18 cellular contexts compared by ENCODE assay signal in genomic region chrX:15985937-15986336, GRCh38.
A peak's percentile ranks its signal among the peaks of the same experiment; 100 is the strongest.
DNase-seq lines count a peak whose midpoint lies in the region; ATAC-seq, FAIRE-seq and TF ChIP-seq lines count a peak whose summit lies in the region.
"Had no signal": no experiment of that assay in that cellular context is flagged by ENCODE, and none has a peak within 500 bp of the region (broad histone marks: within the 10 kb centered on the region; RNA-seq: fewer than 3 reads in every experiment).

No MANE protein-coding gene starts in this region.

- TF ChIP-seq CTCF in bronchial epithelial cell (IDR thresholded peaks at IDR 0.05; ENCODE audit: insufficient read depth, low read length, severe bottlenecking) = no peak

- ATAC-seq in activated CD8-positive, alpha-beta memory T cell treated with anti-CD3 and anti-CD28 coated beads, Interleukin-2, amount 10 ng/mL, durations not matched to agents 7 days and 5 days = no peak
- ATAC-seq: body of pancreas, left ventricle myocardium superior had no signal

- H3K27ac Mint-ChIP-seq in activated CD8-positive, alpha-beta memory T cell treated with anti-CD3 and anti-CD28 coated beads, Interleukin-2, amount 10 ng/mL, durations not matched to agents 7 days and 5 days = no peak overlapping the region
- H3K27ac Mint-ChIP-seq: nephron had no signal

- H3K36me3 Mint-ChIP-seq in activated CD8-positive, alpha-beta memory T cell treated with anti-CD3 and anti-CD28 coated beads, Interleukin-2, amount 10 ng/mL, durations not matched to agents 7 days and 5 days = peaks cover 2% of the 10 kb centered on the region

- H3K4me3 ChIP-seq in bronchial epithelial cell (ENCODE audit: low read depth, low read length) = no peak overlapping the region
- H3K4me3 ChIP-seq: body of pancreas had no signal

- FAIRE-seq in bronchial epithelial cell (lab: Jason Lieb, UNC) = peak; percentile 50

- peak; percentile 4 for DNase-seq in activated CD8-positive, alpha-beta memory T cell treated with anti-CD3 and anti-CD28 coated beads, Interleukin-2, amount 50 U/mL, for 24 hours (ENCODE audit: extremely low read depth)
- DNase-seq in activated CD8-positive, alpha-beta memory T cell treated with anti-CD3 and anti-CD28 coated beads, Interleukin-2, amount 10 ng/mL, durations not matched to agents 7 days and 5 days = no peak
- peak; percentile 65 for DNase-seq in RPMI7951 (ENCODE audit: low read depth)
- DNase-seq in bronchial epithelial cell (ENCODE audit: low read depth) = peak; percentile 22
- peak; percentile 32 for DNase-seq in stimulated activated CD8-positive, alpha-beta memory T cell treated with anti-CD3 and anti-CD28 coated beads, Interleukin-4, amount 100 ng/mL, for 48 hours
- DNase-seq in NCI-H187 (lab: John Stamatoyannopoulos, UW) = no peak
- no peak for DNase-seq in D341Med (ENCODE audit: low spot score)
- no peak for DNase-seq in HuH-7.5 (ENCODE audit: low spot score)
- DNase-seq: body of pancreas, Calu3, HCEC 1CT, Karpas-422, left ventricle myocardium superior, NCI-H2029, NCI-H69, substantia nigra, T-helper 9 cell had no signal

- H3K36me3 ChIP-seq in bronchial epithelial cell (ENCODE audit: control insufficient read depth, insufficient read depth, low read length) = no peaks in the 10 kb centered on the region

- H3K27me3 Mint-ChIP-seq in activated CD8-positive, alpha-beta memory T cell treated with anti-CD3 and anti-CD28 coated beads, Interleukin-2, amount 10 ng/mL, durations not matched to agents 7 days and 5 days = peaks cover 5% of the 10 kb centered on the region

- peaks cover 4% of the 10 kb centered on the region for H3K4me1 Mint-ChIP-seq in activated CD8-positive, alpha-beta memory T cell treated with anti-CD3 and anti-CD28 coated beads, Interleukin-2, amount 10 ng/mL, durations not matched to agents 7 days and 5 days

- no peak overlapping the region for H3K4me3 Mint-ChIP-seq in activated CD8-positive, alpha-beta memory T cell treated with anti-CD3 and anti-CD28 coated beads, Interleukin-2, amount 10 ng/mL, durations not matched to agents 7 days and 5 days
- H3K4me3 Mint-ChIP-seq: nephron had no signal

- no peaks in the 10 kb centered on the region for H3K27me3 ChIP-seq in bronchial epithelial cell (ENCODE audit: control insufficient read depth, insufficient read depth, low read length)
- H3K27me3 ChIP-seq: body of pancreas had no signal

- CTCF ChIA-PET in activated CD8-positive, alpha-beta memory T cell treated with anti-CD3 and anti-CD28 coated beads, Interleukin-2, amount 10 ng/mL, durations not matched to agents 7 days and 5 days (lab: Charles Lee) = no interaction called here

- peaks cover 2% of the 10 kb centered on the region for H3K9me3 Mint-ChIP-seq in activated CD8-positive, alpha-beta memory T cell treated with anti-CD3 and anti-CD28 coated beads, Interleukin-2, amount 10 ng/mL, durations not matched to agents 7 days and 5 days (ENCODE audit: low read depth)
- H3K9me3 Mint-ChIP-seq: nephron had no signal

Comparison
In these comparisons a context has a peak if more than half of its experiments do, and no peak if none do; other contexts are left out.
1. DNase-seq: peak in activated CD8-positive, alpha-beta memory T cell treated with anti-CD3 and anti-CD28 coated beads, Interleukin-2, amount 50 U/mL, for 24 hours (single experiment), RPMI7951 (single experiment), bronchial epithelial cell (single experiment) and stimulated activated CD8-positive, alpha-beta memory T cell treated with anti-CD3 and anti-CD28 coated beads, Interleukin-4, amount 100 ng/mL, for 48 hours (single experiment); none in activated CD8-positive, alpha-beta memory T cell treated with anti-CD3 and anti-CD28 coated beads, Interleukin-2, amount 10 ng/mL, durations not matched to agents 7 days and 5 days (single experiment), NCI-H187 (0 of 2), D341Med (single experiment) and HuH-7.5 (single experiment).